ENCODE assay signal across 29 cellular contexts in the genomic region with DNA sequence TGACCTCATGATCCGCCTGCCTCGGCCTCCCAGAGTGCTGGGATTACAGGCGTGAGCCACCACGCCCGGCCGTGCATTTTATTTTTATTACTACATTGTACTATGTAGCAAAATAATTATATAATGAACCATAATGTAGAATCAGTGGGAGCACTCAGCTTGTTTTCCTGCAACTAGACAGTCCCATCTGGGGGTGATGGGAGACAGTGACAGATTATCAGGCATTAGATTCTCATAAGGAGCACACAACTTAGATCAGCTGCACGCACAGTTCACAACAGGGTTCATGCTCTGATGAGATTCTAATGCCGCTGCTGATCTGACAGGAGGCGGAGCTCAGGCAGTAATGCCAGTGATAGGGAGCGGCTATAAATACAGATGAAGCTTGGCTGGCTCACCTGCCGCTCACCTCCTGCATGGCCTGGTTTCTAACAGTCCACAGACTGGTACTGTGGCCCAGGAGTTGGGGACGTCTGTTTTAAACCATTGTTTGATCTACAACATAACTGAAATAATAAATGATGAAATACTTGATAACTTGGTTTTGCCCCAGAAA.
"Had no signal": no experiment of that assay in that cellular context is flagged by ENCODE, and none has a peak within 500 bp of the region (broad histone marks: within the 10 kb centered on the region; RNA-seq: fewer than 3 reads in every experiment).

No MANE protein-coding gene starts in this region.

- H3K36me3 Mint-ChIP-seq: activated naive CD4-positive, alpha-beta T cell treated with anti-CD3 and anti-CD28 coated beads, Interleukin-2, amount 50 U/mL, for 72 hours; neural progenitor cell; type B pancreatic cell had no signal

- ATAC-seq: activated CD4-positive, alpha-beta T cell treated with anti-CD3 and anti-CD28 coated beads for 36 hours; activated naive CD4-positive, alpha-beta T cell treated with anti-CD3 and anti-CD28 coated beads, Interleukin-2, amount 50 U/mL, for 72 hours; activated T-helper 17 cell treated with anti-CD3 and anti-CD28 coated beads, Interleukin-2, amount 50 U/mL, for 72 hours; left colon; naive thymus-derived CD8-positive, alpha-beta T cell; stimulated activated naive B cell treated with anti-CD40 and anti-IgM and Interleukin-4, amounts not matched to agents 10 μg/mL and 1 μg/mL and 100 μg/mL, for 72 hours had no signal

- FAIRE-seq: frontal cortex, islet of Langerhans, TTC549 had no signal

- H3K4me1 ChIP-seq: colonic mucosa, vagina had no signal

- H3K27ac ChIP-seq: brain microvascular endothelial cell, colonic mucosa, esophagus muscularis mucosa, neural progenitor cell, sigmoid colon, vagina had no signal

- H3K4me3 Mint-ChIP-seq: activated B cell treated with CpG ODN at 0.5 μM for 24 hours; activated CD4-positive, alpha-beta T cell treated with anti-CD3 and anti-CD28 coated beads for 36 hours; activated T-cell treated with anti-CD3 and anti-CD28 coated beads, Interleukin-2, amount 50 U/mL, for 24 hours; activated T-helper 17 cell treated with anti-CD3 and anti-CD28 coated beads, Interleukin-2, amount 50 U/mL, for 72 hours; naive thymus-derived CD8-positive, alpha-beta T cell; neural progenitor cell; stimulated activated naive B cell treated with anti-CD40 and anti-IgM and Interleukin-4, amounts not matched to agents 10 μg/mL and 1 μg/mL and 100 μg/mL, for 72 hours; type B pancreatic cell had no signal

- H3K9me3 ChIP-seq: colonic mucosa, esophagus muscularis mucosa, sigmoid colon, vagina had no signal

- H3K27me3 Mint-ChIP-seq: activated B cell treated with CpG ODN at 0.5 μM for 24 hours; activated CD4-positive, alpha-beta T cell treated with anti-CD3 and anti-CD28 coated beads for 36 hours; activated T-cell treated with anti-CD3 and anti-CD28 coated beads, Interleukin-2, amount 50 U/mL, for 24 hours; activated T-helper 17 cell treated with anti-CD3 and anti-CD28 coated beads, Interleukin-2, amount 50 U/mL, for 72 hours; naive thymus-derived CD8-positive, alpha-beta T cell; stimulated activated naive B cell treated with anti-CD40 and anti-IgM and Interleukin-4, amounts not matched to agents 10 μg/mL and 1 μg/mL and 100 μg/mL, for 72 hours; type B pancreatic cell had no signal

- H3K27ac Mint-ChIP-seq: activated B cell treated with CpG ODN at 0.5 μM for 24 hours; activated CD4-positive, alpha-beta T cell treated with anti-CD3 and anti-CD28 coated beads for 36 hours; activated T-helper 17 cell treated with anti-CD3 and anti-CD28 coated beads, Interleukin-2, amount 50 U/mL, for 72 hours; neural progenitor cell; type B pancreatic cell had no signal

- H3K4me1 Mint-ChIP-seq: activated B cell treated with CpG ODN at 0.5 μM for 24 hours; activated CD4-positive, alpha-beta T cell treated with anti-CD3 and anti-CD28 coated beads for 36 hours; activated T-helper 17 cell treated with anti-CD3 and anti-CD28 coated beads, Interleukin-2, amount 50 U/mL, for 72 hours; stimulated activated naive B cell treated with anti-CD40 and anti-IgM and Interleukin-4, amounts not matched to agents 10 μg/mL and 1 μg/mL and 100 μg/mL, for 72 hours had no signal

- H3K27me3 ChIP-seq: brain microvascular endothelial cell, colonic mucosa, dorsolateral prefrontal cortex, esophagus muscularis mucosa, neural progenitor cell, sigmoid colon, vagina had no signal

- H3K9me3 Mint-ChIP-seq: activated B cell treated with CpG ODN at 0.5 μM for 24 hours; activated naive CD4-positive, alpha-beta T cell treated with anti-CD3 and anti-CD28 coated beads, Interleukin-2, amount 50 U/mL, for 72 hours; activated T-cell treated with anti-CD3 and anti-CD28 coated beads, Interleukin-2, amount 50 U/mL, for 24 hours; activated T-helper 17 cell treated with anti-CD3 and anti-CD28 coated beads, Interleukin-2, amount 50 U/mL, for 72 hours; naive thymus-derived CD8-positive, alpha-beta T cell; neural progenitor cell; stimulated activated naive B cell treated with anti-CD40 and anti-IgM and Interleukin-4, amounts not matched to agents 10 μg/mL and 1 μg/mL and 100 μg/mL, for 72 hours; type B pancreatic cell had no signal

- H3K36me3 ChIP-seq: brain microvascular endothelial cell, colonic mucosa, esophagus muscularis mucosa, neural progenitor cell, sigmoid colon, vagina had no signal

- H3K4me3 ChIP-seq: colonic mucosa, dorsolateral prefrontal cortex, esophagus muscularis mucosa, lung, neural progenitor cell, sigmoid colon, vagina had no signal

- DNase-seq: activated B cell treated with CpG ODN at 0.5 μM for 24 hours; activated CD4-positive, alpha-beta T cell treated with anti-CD3 and anti-CD28 coated beads for 36 hours; activated CD4-positive, alpha-beta T cell treated with anti-CD3 and anti-CD28 coated beads, Interleukin-2, amount 50 U/mL, for 4 hours; activated CD8-positive, alpha-beta memory T cell treated with anti-CD3 and anti-CD28 coated beads for 24 hours; activated CD8-positive, alpha-beta memory T cell treated with anti-CD3 and anti-CD28 coated beads, Interleukin-2, amount 50 U/mL, for 4 hours; activated T-cell treated with anti-CD3 and anti-CD28 coated beads, Interleukin-2, amount 50 U/mL, for 24 hours; aorta; brain microvascular endothelial cell; central memory CD4-positive, alpha-beta T cell; colonic mucosa; dorsolateral prefrontal cortex; glutamatergic neuron; hypothalamus; left colon; naive thymus-derived CD8-positive, alpha-beta T cell; sigmoid colon; stimulated activated CD4-positive, alpha-beta T cell treated with anti-CD3 and anti-CD28 coated beads, Interleukin-2, amount 100 ng/mL, for 48 hours; stimulated activated CD8-positive, alpha-beta memory T cell treated with anti-CD3 and anti-CD28 coated beads, Interleukin-4, amount 100 ng/mL, for 48 hours; stimulated activated naive B cell treated with anti-CD40 and anti-IgM and Interleukin-4, amounts not matched to agents 10 μg/mL and 1 μg/mL and 100 μg/mL, for 72 hours had no signal
